1 cellular context compared by ENCODE assay signal in genomic region chr3:13268961-13269391, GRCh38.
TF ChIP-seq lines count a peak whose summit lies in the region.

No MANE protein-coding gene starts in this region.

TF ChIP-seq in H1, 55 proteins besides CTCF, POLR2A, EP300 and RAD21 (continued from another document):
- TF ChIP-seq SP4 (IDR thresholded peaks at IDR 0.05; ENCODE audit: low read length) (no peak), RBBP5 (IDR thresholded peaks at IDR 0.05; ENCODE audit: borderline replicate concordance, low read depth, low read length) (no peak), BACH1 (IDR thresholded peaks at IDR 0.05; ENCODE audit: low read length) (no peak), BCL11A (IDR thresholded peaks at IDR 0.05; ENCODE audit: low read depth in 2 of 2, low read length in 2 of 2) (no peak), CTBP2 (IDR thresholded peaks at IDR 0.05; ENCODE audit: borderline replicate concordance, insufficient read depth, insufficient read length, low read length) (no peak), CHD2 (IDR thresholded peaks at IDR 0.05; ENCODE audit: low read length) (no peak), RNF2 (IDR thresholded peaks at IDR 0.05; ENCODE audit: borderline replicate concordance, low read depth, low read length, missing control alignments, poor library complexity, severe bottlenecking) (no peak)
